ENCODE assay signal across 14 cellular contexts in the genomic region with DNA sequence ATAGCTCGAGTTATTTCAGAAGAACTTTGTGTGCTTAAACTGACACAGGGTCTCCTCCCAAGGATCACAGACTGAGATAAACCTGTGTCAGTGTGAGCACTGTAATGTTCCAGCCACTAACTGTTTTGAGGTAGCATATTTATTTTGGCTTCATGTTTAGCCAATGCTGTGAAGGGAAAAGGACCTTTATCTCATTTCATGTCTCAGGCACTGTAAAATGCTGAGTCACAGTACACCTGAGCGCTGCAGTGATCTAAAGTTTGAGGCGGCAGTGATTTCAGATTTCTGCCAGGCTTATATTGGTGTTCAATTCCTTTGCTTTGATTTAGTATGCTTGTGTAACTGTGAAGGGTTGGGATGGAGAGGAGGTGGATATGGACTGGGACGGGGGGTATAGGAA. TPM values are rescaled to one million over a fixed set of nuclear protein-coding genes. Genes with fewer than 3 reads are reported as not detected.
DNase-seq lines count a peak whose midpoint lies in the region; TF ChIP-seq lines count a peak whose summit lies in the region.
"Had no signal": no experiment of that assay in that cellular context is flagged by ENCODE, and none has a peak within 500 bp of the region (broad histone marks: within the 10 kb centered on the region; RNA-seq: fewer than 3 reads in every experiment).

No MANE protein-coding gene starts in this region.

- H3K36me3 ChIP-seq in suprapubic skin, result no peaks in the 10 kb centered on the region

- in situ Hi-C loops in Caki2 (cut with HindIII; ENCODE audit: low pct_unique_long_range_greater_than_20kb, low sequenced_read_pairs), result no loop called here

- no peak for TF ChIP-seq EP300 in suprapubic skin (IDR thresholded peaks at IDR 0.05)

- H3K4me1 ChIP-seq in suprapubic skin, result peaks cover 20% of the 10 kb centered on the region

- DNase-seq in Caki2 (ENCODE audit: low read depth) (peak; percentile 39), HT-29 (ENCODE audit: low spot score) (peak; percentile 38), nephron progenitor cell (no peak), suprapubic skin (ENCODE audit: low spot score in 2 of 2) (no peak), islet precursor cell (no peak), DMS153 treated with DMSO at 0.1 percent for 48 hours (lab: John Stamatoyannopoulos, UW; ENCODE audit: unreplicated experiment) (no peak)
- DNase-seq: activated naive CD8-positive, alpha-beta T cell treated with anti-CD3 and anti-CD28 coated beads, Interleukin-2, amount 10 ng/mL, durations not matched to agents 7 days and 5 days; COR-L47; H7; immature natural killer cell; NCI-H146; NCI-H774; right cardiac atrium had no signal

- WGBS in suprapubic skin, result 72% methylated on average over 4 of the region's 4 CpGs

- no peaks in the 10 kb centered on the region for H3K27me3 Mint-ChIP-seq in activated naive CD8-positive, alpha-beta T cell
- H3K27me3 Mint-ChIP-seq in nephron progenitor cell (ENCODE audit: low read depth, poor library complexity), result peaks cover 3% of the 10 kb centered on the region
- H3K27me3 Mint-ChIP-seq: activated naive CD8-positive, alpha-beta T cell treated with anti-CD3 and anti-CD28 coated beads, Interleukin-2, amount 10 ng/mL, durations not matched to agents 7 days and 5 days had no signal

- no peaks in the 10 kb centered on the region for H3K9me3 ChIP-seq in suprapubic skin

- no peaks in the 10 kb centered on the region for H3K27me3 ChIP-seq in suprapubic skin

- no peak for TF ChIP-seq CTCF in nephron progenitor cell (IDR thresholded peaks at IDR 0.05)
- TF ChIP-seq CTCF in suprapubic skin (IDR thresholded peaks at IDR 0.05), result no peak

- no peak for TF ChIP-seq POLR2A in suprapubic skin (IDR thresholded peaks at IDR 0.05)

- no peak overlapping the region for H3K4me3 ChIP-seq in suprapubic skin

- peaks cover 2% of the 10 kb centered on the region for H3K36me3 Mint-ChIP-seq in activated naive CD8-positive, alpha-beta T cell
- no peaks in the 10 kb centered on the region for H3K36me3 Mint-ChIP-seq in nephron progenitor cell (ENCODE audit: low read depth)

- H3K4me3 Mint-ChIP-seq in activated naive CD8-positive, alpha-beta T cell, result peak overlapping the region; percentile 59
- H3K4me3 Mint-ChIP-seq in nephron progenitor cell, result no peak overlapping the region

- H3K4me1 Mint-ChIP-seq in activated naive CD8-positive, alpha-beta T cell (ENCODE audit: low read depth), result peaks cover 43% of the 10 kb centered on the region
- peaks cover 26% of the 10 kb centered on the region for H3K4me1 Mint-ChIP-seq in nephron progenitor cell

- no peaks in the 10 kb centered on the region for H3K9me3 Mint-ChIP-seq in activated naive CD8-positive, alpha-beta T cell (ENCODE audit: low read depth)
- no peaks in the 10 kb centered on the region for H3K9me3 Mint-ChIP-seq in nephron progenitor cell
- H3K9me3 Mint-ChIP-seq: activated naive CD8-positive, alpha-beta T cell treated with anti-CD3 and anti-CD28 coated beads, Interleukin-2, amount 10 ng/mL, durations not matched to agents 7 days and 5 days; immature natural killer cell had no signal

- H3K27ac ChIP-seq in suprapubic skin, result no peak overlapping the region

- H3K27ac Mint-ChIP-seq in activated naive CD8-positive, alpha-beta T cell, result peak overlapping the region; percentile 94
- peak overlapping the region; percentile 4 for H3K27ac Mint-ChIP-seq in nephron progenitor cell

RNA-seq across cellular contexts. Expression of gene DNAJA2, which starts 3.1 kb away (rescaled TPM):
- total RNA-seq in Caki2 (2014; rRNA removed; shearing (Covaris generic); ENCODE audit: low replicate concordance), result 49.8 and 62.8 TPM in 2 replicates
- 35.4 and 36.5 TPM in 2 replicates for total RNA-seq in HT-29 (2014; rRNA removed; shearing (Covaris generic))
- 10 to 100 TPM; 34.0 to 53.3 (median 47.0) TPM for total RNA-seq in suprapubic skin

Comparison
In these comparisons a context has a peak if more than half of its experiments do, and no peak if none do; other contexts are left out.
1. DNase-seq: peak in Caki2 (single experiment) and HT-29 (single experiment); none in nephron progenitor cell (single experiment), suprapubic skin (0 of 2), islet precursor cell (single experiment) and DMS153 treated with DMSO at 0.1 percent for 48 hours (single experiment).